In the genomic region with DNA sequence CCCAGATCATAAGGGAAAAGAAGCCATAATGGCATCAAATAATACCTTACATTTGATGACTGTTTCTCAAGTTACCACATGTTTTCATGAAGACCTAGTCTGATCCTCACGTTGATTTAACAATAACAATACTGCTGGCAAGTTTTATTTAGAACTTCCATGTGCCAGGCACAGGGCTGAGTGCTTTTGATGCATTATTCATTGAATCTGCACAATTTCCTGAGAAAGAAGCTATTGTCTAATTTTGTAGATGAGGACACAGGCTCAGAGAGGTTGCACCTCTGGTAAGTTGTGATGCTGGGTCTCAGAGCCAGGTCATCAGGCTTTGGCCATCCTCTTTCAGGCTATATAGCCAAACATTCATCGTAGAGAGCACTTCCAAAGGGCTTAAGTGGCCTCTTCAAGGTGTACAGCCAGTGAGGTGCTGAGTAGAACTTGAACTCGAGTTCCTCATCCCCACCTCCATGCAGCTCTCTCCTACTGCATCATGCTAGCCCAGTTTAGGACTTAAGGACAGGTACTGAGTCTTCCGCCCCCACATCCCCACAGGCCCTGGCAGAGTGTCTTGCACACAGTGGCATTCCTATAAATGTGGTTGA, we compare ENCODE assay signal across 28 cellular contexts. TPM values are rescaled to one million over a fixed set of nuclear protein-coding genes. Genes with fewer than 3 reads are reported as not detected.
"Had no signal": no experiment of that assay in that cellular context is flagged by ENCODE, and none has a peak within 500 bp of the region (broad histone marks: within the 10 kb centered on the region; RNA-seq: fewer than 3 reads in every experiment).

No MANE protein-coding gene starts in this region.

- H3K36me3 Mint-ChIP-seq: activated naive CD8-positive, alpha-beta T cell; brain; memory B cell; natural killer cell had no signal

- H3K4me1 Mint-ChIP-seq: memory B cell, natural killer cell had no signal

- H3K4me1 ChIP-seq: right lobe of liver had no signal

- H3K9me3 ChIP-seq: ascending aorta, heart left ventricle, left ventricle myocardium inferior, right lobe of liver, tibial artery had no signal

- H3K27me3 ChIP-seq: ascending aorta, heart left ventricle, right lobe of liver, tibial artery had no signal

- DNase-seq: activated CD4-positive, alpha-beta T cell treated with anti-CD3 and anti-CD28 coated beads for 4 hours; activated CD4-positive, alpha-beta T cell treated with anti-CD3 and anti-CD28 coated beads, Interleukin-2, amount 50 U/mL, for 4 hours; activated effector memory CD4-positive, alpha-beta T cell treated with Interleukin-2 at 50 U/mL for 16 hours; activated naive CD4-positive, alpha-beta T cell treated with Interleukin-2 at 50 U/mL for 16 hours; activated T-cell treated with anti-CD3 and anti-CD28 coated beads for 4 hours; cortex of kidney; heart left ventricle; kidney glomerular epithelial cell; left ventricle myocardium inferior; natural killer cell; right lobe of liver; stimulated activated CD4-positive, alpha-beta T cell treated with anti-CD3 and anti-CD28 coated beads, Interleukin-2, amount 100 ng/mL, for 48 hours; stimulated activated naive CD8-positive, alpha-beta T cell treated with anti-CD3 and anti-CD28 coated beads, Interleukin-15, Interleukin-2, amounts not matched to agents 100 U/mL and 50 U/mL, for 24 hours; T-helper 9 cell; tibial artery had no signal

- H3K4me3 Mint-ChIP-seq: activated naive CD8-positive, alpha-beta T cell; memory B cell; natural killer cell; T-helper 1 cell treated with Interleukin-12 subunit alpha and Interleukin-12 subunit beta and Interleukin-4 antibody, amounts not matched to agents 30 μg/mL and 1 μg/mL, for 36 hours had no signal

- H3K9me3 Mint-ChIP-seq: brain; memory B cell; natural killer cell; T-helper 1 cell treated with Interleukin-12 subunit alpha and Interleukin-12 subunit beta and Interleukin-4 antibody, amounts not matched to agents 30 μg/mL and 1 μg/mL, for 36 hours had no signal

- ATAC-seq: heart left ventricle; natural killer cell; right lobe of liver; stimulated activated naive CD8-positive, alpha-beta T cell treated with anti-CD3 and anti-CD28 coated beads, Interleukin-15, Interleukin-2, amounts not matched to agents 100 U/mL and 50 U/mL, for 24 hours had no signal

- H3K36me3 ChIP-seq: right lobe of liver had no signal

- H3K27ac ChIP-seq: ascending aorta, heart left ventricle, left ventricle myocardium inferior, right lobe of liver, SK-N-MC, VCaP had no signal

- H3K27ac Mint-ChIP-seq: activated naive CD8-positive, alpha-beta T cell; memory B cell; natural killer cell; T-helper 1 cell treated with Interleukin-12 subunit alpha and Interleukin-12 subunit beta and Interleukin-4 antibody, amounts not matched to agents 30 μg/mL and 1 μg/mL, for 36 hours had no signal

- H3K4me3 ChIP-seq: ascending aorta, heart left ventricle, left ventricle myocardium inferior, right lobe of liver, SK-N-MC, tibial artery had no signal

RNA-seq across cellular contexts. Expression of a gene that starts 35.5 kb away (rescaled TPM):
- total RNA-seq: ascending aorta, cardiac septum, fibroblast of lung, natural killer cell, osteoblast, posterior vena cava, renal cortical epithelial cell, right lobe of liver, skeletal muscle tissue had no signal
- polyA plus RNA-seq: fibroblast of lung had no signal
